Comparison of ENCODE assay signal across 15 cellular contexts in the genomic region with DNA sequence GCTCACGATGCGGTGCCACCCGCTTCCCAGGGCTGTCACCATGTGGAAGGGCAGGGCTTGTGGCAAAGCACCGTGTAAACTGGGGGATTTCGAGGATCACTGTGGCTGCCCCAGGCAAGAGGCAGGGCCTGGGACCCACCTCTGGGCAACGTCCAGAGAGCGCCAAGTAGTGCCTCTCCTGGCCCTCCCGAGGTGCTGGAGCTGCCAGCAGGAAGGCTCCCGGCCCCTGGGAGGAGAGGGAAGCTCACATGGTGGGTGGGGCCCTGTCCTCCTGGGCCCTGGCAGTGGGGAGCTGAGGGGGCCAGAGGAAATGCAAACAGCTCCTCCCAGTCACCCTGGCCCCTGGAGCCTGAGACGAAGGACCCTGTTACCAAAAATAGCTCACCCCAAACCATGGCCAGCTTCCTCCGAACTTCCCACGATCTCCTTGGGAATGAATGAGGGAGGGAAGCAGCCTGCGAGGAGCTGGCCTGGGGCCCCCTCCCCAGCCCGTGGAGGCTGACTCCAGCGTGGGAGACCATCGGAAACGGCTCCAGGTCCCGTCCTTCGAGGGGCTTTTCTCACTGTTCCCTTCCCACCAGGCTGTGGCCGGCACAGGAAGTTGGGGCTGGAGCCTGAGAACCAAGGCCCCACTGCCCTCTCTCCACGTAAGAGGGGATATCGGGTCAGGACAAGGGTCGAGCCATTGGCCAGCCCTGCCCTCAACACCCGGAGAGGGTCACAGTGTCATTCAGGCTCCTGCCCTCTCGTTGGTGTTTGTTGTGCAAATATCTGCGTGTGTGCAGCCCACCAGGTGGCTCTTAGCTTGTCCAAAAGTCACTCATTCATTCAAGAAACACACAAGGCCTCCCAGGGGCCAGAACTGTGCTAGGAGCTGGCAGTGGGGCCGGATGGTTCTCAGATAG. TPM values are rescaled to one million over a fixed set of nuclear protein-coding genes. Genes with fewer than 3 reads are reported as not detected.
A peak's percentile ranks its signal among the peaks of the same experiment; 100 is the strongest.
DNase-seq lines count a peak whose midpoint lies in the region; ATAC-seq, FAIRE-seq and TF ChIP-seq lines count a peak whose summit lies in the region.
"Had no signal": no experiment of that assay in that cellular context is flagged by ENCODE, and none has a peak within 500 bp of the region (broad histone marks: within the 10 kb centered on the region; RNA-seq: fewer than 3 reads in every experiment).

No MANE protein-coding gene starts in this region.

- peaks cover 0 to 3% of the 10 kb centered on the region in 2 donors for H3K36me3 Mint-ChIP-seq in activated T-cell treated with anti-CD3 and anti-CD28 coated beads, Interleukin-2, amount 50 U/mL, for 72 hours (ENCODE audit: insufficient read depth in 2 of 2)

- H3K27me3 ChIP-seq in HUES6 (ENCODE audit: control insufficient read depth, insufficient read depth, low read length) (no peaks in the 10 kb centered on the region), HepG2 (ENCODE audit: control insufficient read depth in 1 of 2, insufficient read depth in 2 of 2, low read length in 2 of 2) (no peaks in the 10 kb centered on the region)
- H3K27me3 ChIP-seq: body of pancreas, neutrophil had no signal

- H2AFZ ChIP-seq in HepG2 (ENCODE audit: low read length): no peak overlapping the region

- peak; percentile 43 for FAIRE-seq in HepG2 (lab: Jason Lieb, UNC)

- intact Hi-C loops in HepG2 (cut with micrococcal nuclease; ENCODE audit: unreplicated experiment): no loop called here

- no peak for TF ChIP-seq RAD21 in HepG2 (CRISPR knock-in tag; IDR thresholded peaks at IDR 0.05)

- no peaks in the 10 kb centered on the region for H3K4me1 Mint-ChIP-seq in activated T-cell treated with anti-CD3 and anti-CD28 coated beads, Interleukin-2, amount 50 U/mL, for 72 hours (ENCODE audit: low read depth)

- peak overlapping the region; percentile 80; the same call in 1 of the 2 replicates for H3K27ac ChIP-seq in HUES6 (ENCODE audit: low read depth, low read length)
- H3K27ac ChIP-seq in cingulate gyrus (ENCODE audit: low read depth, low read length): peak overlapping the region; percentile 75
- peak overlapping the region; percentile 31 for H3K27ac ChIP-seq in HepG2 (ENCODE audit: extremely low read length, insufficient read depth, low read length)
- peak overlapping the region; percentile 17 for H3K27ac ChIP-seq in substantia nigra (ENCODE audit: low read depth, low read length, poor library complexity, severe bottlenecking)
- H3K27ac ChIP-seq: neutrophil had no signal

- CTCF ChIA-PET in HepG2 (lab: Yijun Ruan, JAX; ENCODE audit: low intra/inter-chr PET ratio, low total read pairs): no interaction called here

- H4K20me1 ChIP-seq in HepG2 (ENCODE audit: insufficient read depth, low read length): peaks cover under 1% of the 10 kb centered on the region; the same call in 1 of the 2 replicates

- BruUV-seq in HepG2 (replicated peaks; lab: Mats Ljungman, UMichigan): no TSS peak

- TF ChIP-seq POLR2A in HepG2 (IDR thresholded peaks at IDR 0.05; ENCODE audit: insufficient read depth in 1 of 2, low read depth in 2 of 2, low read length in 2 of 2): no peak

- no peaks in the 10 kb centered on the region for H3K27me3 Mint-ChIP-seq in activated T-cell treated with anti-CD3 and anti-CD28 coated beads, Interleukin-2, amount 50 U/mL, for 72 hours (ENCODE audit: low read depth)

- in situ Hi-C loops in HepG2 (cut with HindIII; ENCODE audit: extremely low pct_ligation_motif_present, low pct_unique_long_range_greater_than_20kb): loop anchor here (5.0 kb wide), 1 partner anchor 37 kb away; a partner anchor contains a TSS

- H3K4me3 Mint-ChIP-seq in activated T-cell treated with anti-CD3 and anti-CD28 coated beads, Interleukin-2, amount 50 U/mL, for 72 hours: no peak overlapping the region

- H3K36me3 ChIP-seq in HUES6 (ENCODE audit: control insufficient read depth, insufficient read depth, low read length) (0 out of 2 replicates have a peak, but pooled peaks cover 4% of the 10 kb centered on the region), HepG2 (replicated peaks in 1 of 2; ENCODE audit: control insufficient read depth in 1 of 2, insufficient read depth in 2 of 2, low read length in 2 of 2) (peaks cover 0 to 3% of the 10 kb centered on the region in 2 experiments; a peak in 2 of 5 replicates)

- H3K9ac ChIP-seq in HUES6 (ENCODE audit: low read length): peak overlapping the region; percentile 59
- no peak overlapping the region for H3K9ac ChIP-seq in HepG2 (ENCODE audit: insufficient read depth, low read depth, low read length)
- H3K9ac ChIP-seq: SK-N-SH had no signal

- peak; percentile 58 for TF ChIP-seq CTCF in HepG2 (CRISPR knock-in tag; IDR thresholded peaks at IDR 0.05)

- no peaks in the 10 kb centered on the region for H3K79me2 ChIP-seq in HepG2 (ENCODE audit: insufficient read depth, low read length)

- no peak for TF ChIP-seq EP300 in HepG2 (IDR thresholded peaks at IDR 0.05; ENCODE audit: low read depth in 2 of 2, low read length in 2 of 2)
- TF ChIP-seq EP300 in HepG2 (CRISPR knock-in tag; IDR thresholded peaks at IDR 0.05; ENCODE audit: borderline replicate concordance): no peak

- H3K9me3 ChIP-seq in HUES6 (ENCODE audit: control insufficient read depth, insufficient read depth, low read depth, low read length) (no peaks in the 10 kb centered on the region), HepG2 (ENCODE audit: low read length) (no peaks in the 10 kb centered on the region)
- H3K9me3 ChIP-seq: body of pancreas, neutrophil, SK-N-SH had no signal

- H3K4me2 ChIP-seq in HepG2 (ENCODE audit: low read depth, low read length): peak overlapping the region; percentile 28; the same call in 1 of the 2 replicates
- H3K4me2 ChIP-seq: SK-N-SH had no signal

- POLR2A ChIA-PET in HepG2 (lab: Yijun Ruan, JAX): interaction anchor here (1.0 to 1.5 kb wide), 2 partner anchors 12 to 18 kb away, joined by 3 to 4 read pairs; a partner anchor contains a TSS

- DNase-seq in HepG2 (ENCODE audit: low spot score): no peak
- DNase-seq in substantia nigra (lab: John Stamatoyannopoulos, UW): no peak
- DNase-seq in activated T-cell treated with anti-CD3 and anti-CD28 coated beads, Interleukin-2, amount 50 U/mL, for 72 hours: no peak
- DNase-seq in NCI-H1092 treated with DMSO at 0.1 percent for 48 hours (lab: John Stamatoyannopoulos, UW): no peak
- DNase-seq in C1 segment of cervical spinal cord (lab: John Stamatoyannopoulos, UW): no peak
- no peak for DNase-seq in SHP77 (lab: John Stamatoyannopoulos, UW)
- DNase-seq: activated CD4-positive, alpha-beta T cell treated with anti-CD3 and anti-CD28 coated beads for 1 hour; activated T-cell treated with anti-CD3 and anti-CD28 coated beads, Interleukin-2, amount 50 U/mL, for 48 hours; NCI-H1436; NCI-H748 treated with DMSO at 0.1 percent for 48 hours; SK-N-SH had no signal

- H3K4me3 ChIP-seq in HUES6 (ENCODE audit: low read depth, low read length): no peak overlapping the region
- H3K4me3 ChIP-seq in HepG2 (replicated peaks in 1 of 3; ENCODE audit: insufficient read depth in 1 of 3, low read depth in 2 of 3, low read length in 3 of 3): no peak overlapping the region
- H3K4me3 ChIP-seq: body of pancreas had no signal

- peak; percentile 18 for ATAC-seq in HepG2
- no peak for ATAC-seq in activated T-cell treated with anti-CD3 and anti-CD28 coated beads, Interleukin-2, amount 50 U/mL, for 72 hours (replicated peaks in 1 of 2)
- ATAC-seq: body of pancreas had no signal

- H3K4me1 ChIP-seq in HUES6 (ENCODE audit: control insufficient read depth, insufficient read depth, low read length) (peaks cover 58% of the 10 kb centered on the region), HepG2 (ENCODE audit: insufficient read depth, low read length) (peaks cover 20% of the 10 kb centered on the region)
- H3K4me1 ChIP-seq: body of pancreas had no signal

- no peak overlapping the region for H3K27ac Mint-ChIP-seq in activated T-cell treated with anti-CD3 and anti-CD28 coated beads, Interleukin-2, amount 50 U/mL, for 72 hours

- WGBS in HepG2 (ENCODE audit: low lambda C conversion rate): 47% methylated on average over 12 of the region's 27 CpGs

- no peaks in the 10 kb centered on the region for H3K9me3 Mint-ChIP-seq in activated T-cell treated with anti-CD3 and anti-CD28 coated beads, Interleukin-2, amount 50 U/mL, for 72 hours

RNA-seq across cellular contexts. Expression of a gene that starts 17.7 kb away (rescaled TPM):
- 6.9 and 18.2 TPM in 2 replicates for total RNA-seq in HepG2 (2016; rRNA removed; fragmentation: Illumina TruSeq; extraction: Trizol)
- total RNA-seq in HepG2 (2016; cell fraction: cytosol; rRNA removed; fragmentation: Illumina TruSeq; extraction: Trizol; ENCODE audit: low read depth): 2.8 and 3.3 TPM in 2 replicates
- 5.9 and 17.8 TPM in 2 replicates for total RNA-seq in HepG2 (2016; cell fraction: insoluble cytoplasmic fraction; rRNA removed; fragmentation: Illumina TruSeq; extraction: Trizol)
- total RNA-seq in HepG2 (2016; cell fraction: membrane; rRNA removed; fragmentation: Illumina TruSeq; extraction: Trizol): 5.8 and 6.6 TPM in 2 replicates
- 22.5 and 25.6 TPM in 2 replicates for total RNA-seq in HepG2 (2016; cell fraction: nucleus; rRNA removed; fragmentation: Illumina TruSeq; extraction: Trizol)
- 8.4 and 15.5 TPM in 2 replicates for polyA plus RNA-seq in HepG2 (2011; rRNA removed)
- polyA plus RNA-seq in HepG2 (2011; cell fraction: cytosol; rRNA removed): 9.0 and 15.7 TPM in 2 replicates
- polyA plus RNA-seq in HepG2 (2011; cell fraction: nucleus; rRNA removed): 47.1 and 58.1 TPM in 2 replicates
- 9.8 and 16.9 TPM in 2 replicates for polyA plus RNA-seq in HepG2 (2012)
- polyA plus RNA-seq in HepG2 (2016; cell fraction: cytosol; fragmentation: Illumina TruSeq; extraction: Trizol; ENCODE audit: low read depth): 2.3 and 2.6 TPM in 2 replicates
- 7.7 and 10.2 TPM in 2 replicates for polyA plus RNA-seq in HepG2 (2016; cell fraction: insoluble cytoplasmic fraction; fragmentation: Illumina TruSeq; extraction: Trizol; ENCODE audit: low read depth)
- polyA plus RNA-seq in HepG2 (2016; cell fraction: membrane; fragmentation: Illumina TruSeq; extraction: Trizol; ENCODE audit: low read depth): 3.1 and 4.1 TPM in 2 replicates
- polyA plus RNA-seq in HepG2 (2016; cell fraction: nucleus; fragmentation: Illumina TruSeq; extraction: Trizol; ENCODE audit: insufficient read depth, low read depth): 40.8 and 43.4 TPM in 2 replicates
- polyA minus RNA-seq in HepG2 (2011; rRNA and poly(A)+ RNA removed; ENCODE audit: low replicate concordance): 1.2 and 47.2 TPM in 2 replicates
- 18.8 and 21.5 TPM in 2 replicates for polyA minus RNA-seq in HepG2 (2011; cell fraction: cytosol; rRNA and poly(A)+ RNA removed)
- polyA minus RNA-seq in HepG2 (2011; cell fraction: nucleus; rRNA and poly(A)+ RNA removed): 32.1 and 35.9 TPM in 2 replicates
- not detected for total RNA-seq in activated T-cell treated with anti-CD3 and anti-CD28 coated beads, Interleukin-2, amount 50 U/mL, for 72 hours

RNA-seq across cellular contexts. Expression of a gene that starts 27.1 kb away (rescaled TPM):
- total RNA-seq in HepG2 (2016; rRNA removed; fragmentation: Illumina TruSeq; extraction: Trizol): 5.9 and 9.9 TPM in 2 replicates
- total RNA-seq in HepG2 (2016; cell fraction: cytosol; rRNA removed; fragmentation: Illumina TruSeq; extraction: Trizol; ENCODE audit: low read depth): 5.5 and 8.0 TPM in 2 replicates
- 4.0 and 11.9 TPM in 2 replicates for total RNA-seq in HepG2 (2016; cell fraction: insoluble cytoplasmic fraction; rRNA removed; fragmentation: Illumina TruSeq; extraction: Trizol)
- 3.5 and 3.8 TPM in 2 replicates for total RNA-seq in HepG2 (2016; cell fraction: membrane; rRNA removed; fragmentation: Illumina TruSeq; extraction: Trizol)
- total RNA-seq in HepG2 (2016; cell fraction: nucleus; rRNA removed; fragmentation: Illumina TruSeq; extraction: Trizol): 13.2 and 15.4 TPM in 2 replicates
- 14.3 and 17.1 TPM in 2 replicates for polyA plus RNA-seq in HepG2 (2011; rRNA removed)
- polyA plus RNA-seq in HepG2 (2011; cell fraction: cytosol; rRNA removed): 2.7 and 6.4 TPM in 2 replicates
- 179 and 209 TPM in 2 replicates for polyA plus RNA-seq in HepG2 (2011; cell fraction: nucleus; rRNA removed)
- polyA plus RNA-seq in HepG2 (2012): 9.1 and 11.1 TPM in 2 replicates
- 0.66 and 0.77 TPM in 2 replicates for polyA plus RNA-seq in HepG2 (2016; cell fraction: cytosol; fragmentation: Illumina TruSeq; extraction: Trizol; ENCODE audit: low read depth)
- polyA plus RNA-seq in HepG2 (2016; cell fraction: insoluble cytoplasmic fraction; fragmentation: Illumina TruSeq; extraction: Trizol; ENCODE audit: low read depth): 4.2 and 5.3 TPM in 2 replicates
- polyA plus RNA-seq in HepG2 (2016; cell fraction: membrane; fragmentation: Illumina TruSeq; extraction: Trizol; ENCODE audit: low read depth): 1.1 and 2.1 TPM in 2 replicates
- polyA plus RNA-seq in HepG2 (2016; cell fraction: nucleus; fragmentation: Illumina TruSeq; extraction: Trizol; ENCODE audit: insufficient read depth, low read depth): 28.1 and 39.8 TPM in 2 replicates
- 26.6 and 27.6 TPM in 2 replicates for polyA minus RNA-seq in HepG2 (2011; rRNA and poly(A)+ RNA removed; ENCODE audit: low replicate concordance)
- 8.2 and 9.7 TPM in 2 replicates for polyA minus RNA-seq in HepG2 (2011; cell fraction: cytosol; rRNA and poly(A)+ RNA removed)
- 35.3 and 35.7 TPM in 2 replicates for polyA minus RNA-seq in HepG2 (2011; cell fraction: nucleus; rRNA and poly(A)+ RNA removed)
- total RNA-seq in activated T-cell treated with anti-CD3 and anti-CD28 coated beads, Interleukin-2, amount 50 U/mL, for 72 hours: 100 to 1,000 TPM in 1 of 2 donors, 10 to 100 TPM in 1; 88.6 to 105 TPM

RNA-seq across cellular contexts. Expression of a gene that starts 36.4 kb away (rescaled TPM):
- total RNA-seq in HepG2 (2016; rRNA removed; fragmentation: Illumina TruSeq; extraction: Trizol): 75.3 and 77.0 TPM in 2 replicates
- 25.0 and 28.5 TPM in 2 replicates for total RNA-seq in HepG2 (2016; cell fraction: cytosol; rRNA removed; fragmentation: Illumina TruSeq; extraction: Trizol; ENCODE audit: low read depth)
- 71.5 and 76.4 TPM in 2 replicates for total RNA-seq in HepG2 (2016; cell fraction: insoluble cytoplasmic fraction; rRNA removed; fragmentation: Illumina TruSeq; extraction: Trizol)
- 43.5 and 45.7 TPM in 2 replicates for total RNA-seq in HepG2 (2016; cell fraction: membrane; rRNA removed; fragmentation: Illumina TruSeq; extraction: Trizol)
- total RNA-seq in HepG2 (2016; cell fraction: nucleus; rRNA removed; fragmentation: Illumina TruSeq; extraction: Trizol): 42.9 and 52.3 TPM in 2 replicates
- 79.9 and 83.3 TPM in 2 replicates for polyA plus RNA-seq in HepG2 (2011; rRNA removed)
- polyA plus RNA-seq in HepG2 (2011; cell fraction: cytosol; rRNA removed): 73.4 and 79.2 TPM in 2 replicates
- 121 and 132 TPM in 2 replicates for polyA plus RNA-seq in HepG2 (2011; cell fraction: nucleus; rRNA removed)
- 51.0 and 51.3 TPM in 2 replicates for polyA plus RNA-seq in HepG2 (2012)
- polyA plus RNA-seq in HepG2 (2016; cell fraction: cytosol; fragmentation: Illumina TruSeq; extraction: Trizol; ENCODE audit: low read depth): 9.0 and 9.9 TPM in 2 replicates
- 60.7 and 69.6 TPM in 2 replicates for polyA plus RNA-seq in HepG2 (2016; cell fraction: insoluble cytoplasmic fraction; fragmentation: Illumina TruSeq; extraction: Trizol; ENCODE audit: low read depth)
- 16.3 and 18.8 TPM in 2 replicates for polyA plus RNA-seq in HepG2 (2016; cell fraction: membrane; fragmentation: Illumina TruSeq; extraction: Trizol; ENCODE audit: low read depth)
- 95.3 and 101 TPM in 2 replicates for polyA plus RNA-seq in HepG2 (2016; cell fraction: nucleus; fragmentation: Illumina TruSeq; extraction: Trizol; ENCODE audit: insufficient read depth, low read depth)
- polyA minus RNA-seq in HepG2 (2011; rRNA and poly(A)+ RNA removed; ENCODE audit: low replicate concordance): 68.2 and 70.0 TPM in 2 replicates
- polyA minus RNA-seq in HepG2 (2011; cell fraction: cytosol; rRNA and poly(A)+ RNA removed): 33.7 and 41.2 TPM in 2 replicates
- polyA minus RNA-seq in HepG2 (2011; cell fraction: nucleus; rRNA and poly(A)+ RNA removed): 60.1 and 62.8 TPM in 2 replicates
- total RNA-seq in activated T-cell treated with anti-CD3 and anti-CD28 coated beads, Interleukin-2, amount 50 U/mL, for 72 hours: 10 to 100 TPM; 83.6 to 98.7 TPM

RNA-seq across cellular contexts. Expression of a gene that starts 38.2 kb away (rescaled TPM):
- total RNA-seq in HepG2 (2016; rRNA removed; fragmentation: Illumina TruSeq; extraction: Trizol): 39.5 and 51.8 TPM in 2 replicates
- 62.7 and 78.9 TPM in 2 replicates for total RNA-seq in HepG2 (2016; cell fraction: cytosol; rRNA removed; fragmentation: Illumina TruSeq; extraction: Trizol; ENCODE audit: low read depth)
- 44.0 and 55.1 TPM in 2 replicates for total RNA-seq in HepG2 (2016; cell fraction: insoluble cytoplasmic fraction; rRNA removed; fragmentation: Illumina TruSeq; extraction: Trizol)
- total RNA-seq in HepG2 (2016; cell fraction: membrane; rRNA removed; fragmentation: Illumina TruSeq; extraction: Trizol): 48.0 and 59.1 TPM in 2 replicates
- total RNA-seq in HepG2 (2016; cell fraction: nucleus; rRNA removed; fragmentation: Illumina TruSeq; extraction: Trizol): 21.8 and 30.9 TPM in 2 replicates
- 51.5 and 64.5 TPM in 2 replicates for polyA plus RNA-seq in HepG2 (2011; rRNA removed)
- polyA plus RNA-seq in HepG2 (2011; cell fraction: cytosol; rRNA removed): 79.1 and 106 TPM in 2 replicates
- polyA plus RNA-seq in HepG2 (2011; cell fraction: nucleus; rRNA removed): 59.7 and 63.8 TPM in 2 replicates
- polyA plus RNA-seq in HepG2 (2012): 28.9 and 43.2 TPM in 2 replicates
- polyA plus RNA-seq in HepG2 (2016; cell fraction: cytosol; fragmentation: Illumina TruSeq; extraction: Trizol; ENCODE audit: low read depth): 51.5 and 69.1 TPM in 2 replicates
- 31.2 and 31.7 TPM in 2 replicates for polyA plus RNA-seq in HepG2 (2016; cell fraction: insoluble cytoplasmic fraction; fragmentation: Illumina TruSeq; extraction: Trizol; ENCODE audit: low read depth)
- 35.5 and 47.0 TPM in 2 replicates for polyA plus RNA-seq in HepG2 (2016; cell fraction: membrane; fragmentation: Illumina TruSeq; extraction: Trizol; ENCODE audit: low read depth)
- 70.3 and 85.7 TPM in 2 replicates for polyA plus RNA-seq in HepG2 (2016; cell fraction: nucleus; fragmentation: Illumina TruSeq; extraction: Trizol; ENCODE audit: insufficient read depth, low read depth)
- polyA minus RNA-seq in HepG2 (2011; rRNA and poly(A)+ RNA removed; ENCODE audit: low replicate concordance): 22.9 and 24.5 TPM in 2 replicates
- 13.2 and 17.4 TPM in 2 replicates for polyA minus RNA-seq in HepG2 (2011; cell fraction: cytosol; rRNA and poly(A)+ RNA removed)
- polyA minus RNA-seq in HepG2 (2011; cell fraction: nucleus; rRNA and poly(A)+ RNA removed): 12.3 and 12.9 TPM in 2 replicates
- 10 to 100 TPM; 46.6 to 48.2 TPM for total RNA-seq in activated T-cell treated with anti-CD3 and anti-CD28 coated beads, Interleukin-2, amount 50 U/mL, for 72 hours

Comparison
In these comparisons a context has a peak if more than half of its experiments do, and no peak if none do; other contexts are left out.
1. H3K27ac ChIP-seq: peak in every context shown above with its lines; median percentile 80 in HUES6; 75 in cingulate gyrus; 31 in HepG2; 17 in substantia nigra.